Comparison of ENCODE assay signal across 19 cellular contexts in the genomic region with DNA sequence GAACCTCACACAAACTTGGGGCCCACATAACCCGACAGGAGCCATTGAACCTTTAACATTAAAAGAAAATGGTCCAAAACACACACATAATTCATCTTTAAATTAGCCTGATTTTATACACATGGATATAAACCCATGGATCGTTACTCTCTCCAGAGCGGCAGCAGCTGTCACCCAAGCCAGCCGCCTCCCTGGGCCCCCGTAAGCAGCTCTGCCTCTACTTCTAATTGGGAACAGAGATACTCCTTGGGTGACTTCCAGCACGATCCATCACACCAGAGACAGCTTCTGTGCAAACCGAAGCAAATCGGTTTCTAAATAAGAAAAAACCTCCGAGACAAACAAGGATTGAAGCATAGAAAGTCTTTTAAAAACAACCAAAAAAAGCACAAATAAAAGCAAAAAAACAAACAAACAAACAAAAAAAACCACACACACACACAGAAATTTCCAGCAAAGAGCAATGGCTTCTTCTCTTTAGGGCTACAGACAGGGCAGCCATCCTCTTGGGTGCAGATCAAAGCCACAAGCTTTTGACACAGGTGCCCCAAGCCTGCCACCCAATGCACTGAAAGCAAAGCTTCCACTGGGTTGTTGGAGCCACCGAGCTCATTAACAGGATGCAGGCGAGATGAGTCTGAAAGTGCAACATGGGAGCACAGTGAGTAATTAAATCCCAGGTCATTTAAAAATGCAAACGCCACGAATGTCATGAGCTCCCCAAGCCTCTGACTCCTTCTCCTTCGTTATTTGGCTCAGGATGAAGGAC.
DNase-seq lines count a peak whose midpoint lies in the region; ATAC-seq and TF ChIP-seq lines count a peak whose summit lies in the region.
"Had no signal": no experiment of that assay in that cellular context is flagged by ENCODE, and none has a peak within 500 bp of the region (broad histone marks: within the 10 kb centered on the region; RNA-seq: fewer than 3 reads in every experiment).

No MANE protein-coding gene starts in this region.

- 0 out of 4 replicates have a peak overlapping the region, but pooled peaks of 1 of the 2 experiments have one; percentile 51 for H4K8ac ChIP-seq in IMR-90 (ENCODE audit: low read depth in 2 of 2, low read length in 2 of 2)

- no peak for TF ChIP-seq CTCF in BE2C (IDR thresholded peaks at IDR 0.05; ENCODE audit: low read depth, low read length)
- TF ChIP-seq CTCF in IMR-90 (conservative IDR thresholded peaks at IDR 0.05; ENCODE audit: low read depth, low read length) = no peak
- no peak for TF ChIP-seq CTCF in chondrocyte (IDR thresholded peaks at IDR 0.05)
- TF ChIP-seq CTCF in colonic mucosa (IDR thresholded peaks at IDR 0.05) = no peak

- no peak overlapping the region for H4K5ac ChIP-seq in IMR-90 (ENCODE audit: low read depth, low read length)

- no peaks in the 10 kb centered on the region for H3K9me3 Mint-ChIP-seq in chondrocyte (ENCODE audit: low read depth)
- H3K9me3 Mint-ChIP-seq: activated B cell treated with CpG ODN at 0.5 μM for 24 hours; T-helper 1 cell treated with Interleukin-12 subunit alpha and Interleukin-12 subunit beta and Interleukin-4 antibody, amounts not matched to agents 30 μg/mL and 1 μg/mL, for 36 hours had no signal

- H2AK5ac ChIP-seq in IMR-90 (ENCODE audit: low read depth, low read length) = peak overlapping the region; percentile 70; the same call in 1 of the 2 replicates

- no peak overlapping the region for H3K18ac ChIP-seq in IMR-90 (ENCODE audit: low read depth, low read length)

- H3K27me3 ChIP-seq in BE2C (no peaks in the 10 kb centered on the region), IMR-90 (ENCODE audit: control insufficient read depth, insufficient read depth, low read length) (no peaks in the 10 kb centered on the region), adipocyte (replicated peaks; ENCODE audit: control insufficient read depth, insufficient read depth, low read length) (no peaks in the 10 kb centered on the region), colonic mucosa (no peaks in the 10 kb centered on the region)
- H3K27me3 ChIP-seq: ovary had no signal

- BruUV-seq in IMR-90 (replicated peaks; lab: Mats Ljungman, UMichigan) = no TSS peak

- dilution Hi-C loops in IMR-90 (cut with HindIII; ENCODE audit: low sequenced_read_pairs, unreplicated experiment) = no loop called here

- intact Hi-C loops in IMR-90 (cut with micrococcal nuclease) = no loop called here
- intact Hi-C loops in colonic mucosa (cut with DNase I) = no loop called here

- peaks cover 6 to 36% of the 10 kb centered on the region in 2 experiments; a peak in 3 of 4 replicates for H3K79me1 ChIP-seq in IMR-90 (ENCODE audit: low read depth in 1 of 2, low read length in 2 of 2)

- H3K27ac Mint-ChIP-seq in chondrocyte (ENCODE audit: unreplicated experiment) = no peak overlapping the region
- H3K27ac Mint-ChIP-seq: activated B cell treated with CpG ODN at 0.5 μM for 24 hours; B cell; T-helper 1 cell treated with Interleukin-12 subunit alpha and Interleukin-12 subunit beta and Interleukin-4 antibody, amounts not matched to agents 30 μg/mL and 1 μg/mL, for 36 hours had no signal

- TF ChIP-seq RAD21 in IMR-90 (IDR thresholded peaks at IDR 0.05; ENCODE audit: low read length) = no peak

- H2BK120ac ChIP-seq in IMR-90 (ENCODE audit: low read depth, low read length) = peak overlapping the region; percentile 52

- H2AK9ac ChIP-seq in IMR-90 (replicated peaks; ENCODE audit: low read depth, low read length, poor library complexity) = no peak overlapping the region

- H2BK5ac ChIP-seq in IMR-90 (ENCODE audit: low read depth, low read length, poor library complexity, severe bottlenecking) = peak overlapping the region; percentile 64

- ATAC-seq in IMR-90 (ENCODE audit: low read depth) = no peak
- ATAC-seq in GM21526 (IDR thresholded peaks at IDR 0.05; ENCODE audit: low FRiP score, unreplicated experiment) = no peak

- no peak overlapping the region for H3K9ac ChIP-seq in IMR-90 (ENCODE audit: low read depth, low read length)
- H3K9ac ChIP-seq in adipocyte (ENCODE audit: low read length) = no peak overlapping the region
- H3K9ac ChIP-seq in colonic mucosa (ENCODE audit: low read depth in 2 of 2, low read length in 2 of 2) = no peak overlapping the region

- H3K4ac ChIP-seq in IMR-90 (ENCODE audit: low read depth, low read length) = 0 out of 2 replicates have a peak overlapping the region, but pooled peaks have one; percentile 27

- no peaks in the 10 kb centered on the region for H3K36me3 Mint-ChIP-seq in chondrocyte (ENCODE audit: low read depth)

- POLR2A ChIA-PET in IMR-90 (lab: Charles Lee; ENCODE audit: unreplicated experiment) = no interaction called here

- no peak for TF ChIP-seq POLR2A in IMR-90 (IDR thresholded peaks at IDR 0.05; ENCODE audit: low read depth, low read length)

- H2BK15ac ChIP-seq in IMR-90 (ENCODE audit: low read depth, low read length) = no peak overlapping the region

- H3K9me3 ChIP-seq in BE2C (no peaks in the 10 kb centered on the region), IMR-90 (ENCODE audit: control insufficient read depth, insufficient read depth, low read length) (no peaks in the 10 kb centered on the region), adipocyte (ENCODE audit: control insufficient read depth, low read length) (no peaks in the 10 kb centered on the region), colonic mucosa (no peaks in the 10 kb centered on the region)
- H3K9me3 ChIP-seq: ovary had no signal

- peaks cover 16% of the 10 kb centered on the region; the same call in 1 of the 2 replicates for H3K9me1 ChIP-seq in IMR-90 (ENCODE audit: insufficient read depth, low read length)

- DNase-seq in BE2C (peak; percentile 74), IMR-90 (no peak), adipocyte (ENCODE audit: low read depth) (no peak), medulla oblongata (ENCODE audit: extremely low spot score) (peak; percentile 54), chondrocyte (ENCODE audit: low spot score) (no peak), NCI-H1092 (lab: John Stamatoyannopoulos, UW) (no peak), colonic mucosa (no peak)
- DNase-seq: activated B cell treated with CpG ODN at 0.5 μM for 24 hours; activated effector memory CD4-positive, alpha-beta T cell treated with Interleukin-2 at 50 U/mL for 16 hours; cortex of kidney; DMS153; midbrain; NCI-H2081; stimulated activated CD4-positive, alpha-beta T cell treated with anti-CD3 and anti-CD28 coated beads, Interleukin-4, amount 100 ng/mL, for 1 hour; stimulated activated CD8-positive, alpha-beta memory T cell treated with anti-CD3 and anti-CD28 coated beads, Interleukin-4, amount 100 ng/mL, for 48 hours had no signal

- H3K4me1 ChIP-seq in BE2C (peaks cover 52% of the 10 kb centered on the region), IMR-90 (ENCODE audit: control insufficient read depth, insufficient read depth, low read length) (peaks cover 12% of the 10 kb centered on the region), adipocyte (ENCODE audit: control insufficient read depth, insufficient read depth, low read length) (peaks cover 12% of the 10 kb centered on the region), colonic mucosa (no peaks in the 10 kb centered on the region)

- no peaks in the 10 kb centered on the region for H4K20me1 ChIP-seq in IMR-90 (ENCODE audit: insufficient read depth, low read length)

- H3K4me2 ChIP-seq in IMR-90 (ENCODE audit: low read depth, low read length) = no peak overlapping the region

- H3K56ac ChIP-seq in IMR-90 (ENCODE audit: extremely low read depth, insufficient read depth, low read length) = no peak overlapping the region

- in situ Hi-C loops in IMR-90 (cut with MboI; ENCODE audit: low sequenced_read_pairs) = no loop called here

- no peak overlapping the region; the same call in 1 of the 2 replicates for H4K91ac ChIP-seq in IMR-90 (ENCODE audit: insufficient read depth, low read depth, low read length)

- H3K27ac ChIP-seq in IMR-90 (ENCODE audit: insufficient read depth, low read length) = no peak overlapping the region
- H3K27ac ChIP-seq in colonic mucosa = no peak overlapping the region
- H3K27ac ChIP-seq: ovary had no signal

- 0 out of 2 replicates have a peak overlapping the region, but pooled peaks have one; percentile 37 for H3K14ac ChIP-seq in IMR-90 (replicated peaks; ENCODE audit: low read depth, low read length)

- no peak overlapping the region for H2AFZ ChIP-seq in IMR-90 (replicated peaks; ENCODE audit: low read length, poor library complexity)

- no peaks in the 10 kb centered on the region for H3K27me3 Mint-ChIP-seq in chondrocyte (ENCODE audit: low read depth)
- H3K27me3 Mint-ChIP-seq: activated B cell treated with CpG ODN at 0.5 μM for 24 hours, B cell had no signal

- no peak overlapping the region for H3K23ac ChIP-seq in IMR-90 (ENCODE audit: low read depth, low read length)

- no peak overlapping the region for H3K4me3 Mint-ChIP-seq in chondrocyte (ENCODE audit: unreplicated experiment)
- H3K4me3 Mint-ChIP-seq: activated B cell treated with CpG ODN at 0.5 μM for 24 hours; B cell; T-helper 1 cell treated with Interleukin-12 subunit alpha and Interleukin-12 subunit beta and Interleukin-4 antibody, amounts not matched to agents 30 μg/mL and 1 μg/mL, for 36 hours had no signal

- peak overlapping the region; percentile 30 for H3K4me3 ChIP-seq in BE2C (ENCODE audit: low read depth, low read length)
- no peak overlapping the region for H3K4me3 ChIP-seq in IMR-90 (ENCODE audit: insufficient read depth, low read depth, low read length)
- peak overlapping the region; percentile 24 for H3K4me3 ChIP-seq in adipocyte (ENCODE audit: low read length)
- no peak overlapping the region for H3K4me3 ChIP-seq in colonic mucosa
- H3K4me3 ChIP-seq: ovary had no signal

- peaks cover 13% of the 10 kb centered on the region for H3K4me1 Mint-ChIP-seq in chondrocyte (ENCODE audit: low read depth)

- no peaks in the 10 kb centered on the region; the same call in 1 of the 2 replicates for H3K36me3 ChIP-seq in BE2C
- no peaks in the 10 kb centered on the region for H3K36me3 ChIP-seq in IMR-90 (ENCODE audit: control insufficient read depth, insufficient read depth, low read length)
- H3K36me3 ChIP-seq in adipocyte (ENCODE audit: control insufficient read depth, insufficient read depth, low read length, severe bottlenecking) = no peaks in the 10 kb centered on the region
- H3K36me3 ChIP-seq in colonic mucosa = no peaks in the 10 kb centered on the region
- H3K36me3 ChIP-seq: ovary had no signal

- H2BK20ac ChIP-seq in IMR-90 (ENCODE audit: low read depth, low read length) = peak overlapping the region; percentile 24; the same call in 1 of the 2 replicates

- CTCF ChIA-PET in IMR-90 (lab: Yijun Ruan, JAX) = interaction anchor here (0.6 to 1.4 kb wide), 5 partner anchors 9 to 221 kb away, joined by 3 to 5 read pairs (median 4); no protein-coding TSS in a partner anchor

- 37% methylated on average over 4 of the region's 14 CpGs; no CpG with 5 or more reads in 1 of the 2 experiments for WGBS in IMR-90 (ENCODE audit: extremely low coverage in 2 of 2, insufficient read length in 1 of 2), 2 experiments

Comparison
In these comparisons a context has a peak if more than half of its experiments do, and no peak if none do; other contexts are left out.
1. DNase-seq: peak in BE2C (single experiment) and medulla oblongata (single experiment); none in IMR-90 (single experiment), adipocyte (single experiment), chondrocyte (single experiment), NCI-H1092 (single experiment) and colonic mucosa (single experiment).
2. H3K4me3 ChIP-seq: peak in BE2C (single experiment) and adipocyte (single experiment); none in IMR-90 (single experiment) and colonic mucosa (single experiment).